Comparison of ENCODE assay signal across 23 cellular contexts in genomic region chr14:30045720-30046119, GRCh38.
DNase-seq lines count a peak whose midpoint lies in the region; ATAC-seq, FAIRE-seq and TF ChIP-seq lines count a peak whose summit lies in the region.
"Had no signal": no experiment of that assay in that cellular context is flagged by ENCODE, and none has a peak within 500 bp of the region (broad histone marks: within the 10 kb centered on the region; RNA-seq: fewer than 3 reads in every experiment).

No MANE protein-coding gene starts in this region.

- no peak for FAIRE-seq in GM12891 (lab: Jason Lieb, UNC)
- FAIRE-seq: A204.1, GM12892, H1 had no signal

- no peak overlapping the region for H3K4me3 Mint-ChIP-seq in memory B cell
- H3K4me3 Mint-ChIP-seq: B cell; CD4-positive, CD25-positive, alpha-beta regulatory T cell; CD8-positive, alpha-beta memory T cell had no signal

- H3K27me3 Mint-ChIP-seq in memory B cell: no peaks in the 10 kb centered on the region
- H3K27me3 Mint-ChIP-seq: B cell; CD4-positive, CD25-positive, alpha-beta regulatory T cell had no signal

- peak overlapping the region; percentile 14 for H3K27ac Mint-ChIP-seq in memory B cell
- H3K27ac Mint-ChIP-seq: B cell; CD4-positive, CD25-positive, alpha-beta regulatory T cell; CD8-positive, alpha-beta memory T cell had no signal

- peak; percentile 63 for ATAC-seq in HG02759 (IDR thresholded peaks at IDR 0.05; ENCODE audit: unreplicated experiment)
- no peak for ATAC-seq in memory B cell (ENCODE audit: low read depth)
- no peak for ATAC-seq in GM19467 (IDR thresholded peaks at IDR 0.05; ENCODE audit: unreplicated experiment)

- no peak overlapping the region for H3K27ac ChIP-seq in caudate nucleus (ENCODE audit: low read depth, low read length)
- H3K27ac ChIP-seq: 22Rv1, BLaER1, C4-2B, GM23248 had no signal

- no peaks in the 10 kb centered on the region for H3K36me3 Mint-ChIP-seq in memory B cell
- H3K36me3 Mint-ChIP-seq: CD4-positive, CD25-positive, alpha-beta regulatory T cell; CD8-positive, alpha-beta memory T cell had no signal

- DNase-seq in GM12891 (ENCODE audit: insufficient read length, low spot score) (no peak), memory B cell (ENCODE audit: low spot score in 2 of 2) (no peak), caudate nucleus (lab: John Stamatoyannopoulos, UW) (no peak), SIG-M5 treated with dmso at 0.1 percent for 504 hours (lab: John Stamatoyannopoulos, UW; ENCODE audit: unreplicated experiment) (no peak)
- DNase-seq: Calu3; CD4-positive, CD25-positive, alpha-beta regulatory T cell; CD8-positive, alpha-beta memory T cell; COR-L47; DMS53; DMS79 treated with DMSO at 0.1 percent for 48 hours; GF-D8; GM23248; H7; HCEC 1CT had no signal

- no peaks in the 10 kb centered on the region for H3K4me1 Mint-ChIP-seq in memory B cell
- H3K4me1 Mint-ChIP-seq: B cell; CD4-positive, CD25-positive, alpha-beta regulatory T cell; CD8-positive, alpha-beta memory T cell had no signal

- peaks cover 4% of the 10 kb centered on the region for H3K9me3 Mint-ChIP-seq in memory B cell

- no peak for TF ChIP-seq POLR2A in GM12891 (IDR thresholded peaks at IDR 0.05; ENCODE audit: low read depth, low read length)

TF ChIP-seq in GM12891, 5 proteins besides CTCF, POLR2A, EP300 and RAD21:
- TF ChIP-seq SPI1 (IDR thresholded peaks at IDR 0.05; ENCODE audit: low read depth, low read length) (0 out of 2 replicates have a peak, but pooled peaks have one; percentile 10), POLR2AphosphoS5 (IDR thresholded peaks at IDR 0.05; ENCODE audit: low read depth, low read length) (no peak)
TF ChIP-seq in GM12891: peak in this region for 1.
